Comparison of ENCODE assay signal across 38 cellular contexts in genomic region chr6:46838033-46838432, GRCh38. TPM values are rescaled to one million over a fixed set of nuclear protein-coding genes. Genes with fewer than 3 reads are reported as not detected.
"Had no signal": no experiment of that assay in that cellular context is flagged by ENCODE, and none has a peak within 500 bp of the region (broad histone marks: within the 10 kb centered on the region; RNA-seq: fewer than 3 reads in every experiment).

No MANE protein-coding gene starts in this region.

- H3K4me3 ChIP-seq: MG63 had no signal

- H3K27me3 ChIP-seq: MG63 had no signal

- H3K36me3 ChIP-seq: MG63 had no signal

- H3K9me3 ChIP-seq: MG63 had no signal

- DNase-seq: Karpas-422, Kasumi-1, MG63, MM.1S, MV-4-11, NCI-H1048, NCI-H1092, NCI-H1092 treated with DMSO at 0.1 percent for 48 hours, NCI-H1105, NCI-H1105 treated with DMSO at 0.1 percent for 48 hours, NCI-H1417, NCI-H1417 treated with DMSO at 0.1 percent for 48 hours, NCI-H1436, NCI-H1436 treated with DMSO at 0.1 percent for 48 hours, NCI-H146, NCI-H1694, NCI-H1694 treated with DMSO at 0.1 percent for 48 hours, NCI-H187, NCI-H187 treated with DMSO at 0.1 percent for 48 hours, NCI-H1930, NCI-H2029, NCI-H2029 treated with DMSO at 0.1 percent for 48 hours, NCI-H2081, NCI-H2081 treated with DMSO at 0.1 percent for 48 hours, NCI-H2107, NCI-H2171, NCI-H2171 treated with DMSO at 0.1 percent for 48 hours, NCI-H2227 treated with DMSO at 0.1 percent for 48 hours, NCI-H226, NCI-H345, NCI-H446, NCI-H446 treated with DMSO at 0.1 percent for 48 hours, NCI-H510A, NCI-H510A treated with DMSO at 0.1 percent for 48 hours had no signal

RNA-seq across cellular contexts. Expression of gene MEP1A, which starts 44.8 kb away (rescaled TPM):
- total RNA-seq: LHCN-M2, M059J, MCF 10A, NCI-H460 had no signal
